Comparison of ENCODE assay signal across 25 cellular contexts in the genomic region with DNA sequence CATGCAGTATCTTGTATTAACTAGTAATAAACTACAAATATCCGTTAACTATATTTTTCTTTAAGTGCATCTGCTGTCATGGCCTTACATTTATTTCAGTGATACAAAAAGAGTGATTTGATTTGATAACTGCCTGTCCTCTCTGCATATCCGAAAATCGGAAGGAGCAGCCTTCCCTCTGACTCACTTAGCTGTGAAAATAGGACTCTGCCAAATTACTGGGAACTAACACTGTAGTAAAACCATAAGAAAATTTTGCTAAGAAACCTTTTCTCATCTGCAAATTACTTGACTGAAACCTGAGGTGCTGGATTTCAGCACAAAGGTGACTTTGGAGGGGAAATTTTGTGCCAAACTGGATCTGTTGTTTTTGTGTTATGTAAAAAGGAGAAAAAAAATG.
"Had no signal": no experiment of that assay in that cellular context is flagged by ENCODE, and none has a peak within 500 bp of the region (broad histone marks: within the 10 kb centered on the region; RNA-seq: fewer than 3 reads in every experiment).

No MANE protein-coding gene starts in this region.

- H3K36me3 ChIP-seq: lower lobe of right lung, suprapubic skin, transverse colon, uterus had no signal

- H3K27ac ChIP-seq: lower lobe of right lung, suprapubic skin, transverse colon, uterus, VCaP had no signal

- ATAC-seq: activated CD8-positive, alpha-beta memory T cell treated with anti-CD3 and anti-CD28 coated beads, Interleukin-2, amount 10 ng/mL, durations not matched to agents 7 days and 5 days; activated CD8-positive, alpha-beta T cell treated with anti-CD3 and anti-CD28 coated beads for 36 hours; activated naive CD8-positive, alpha-beta T cell treated with anti-CD3 and anti-CD28 coated beads, Interleukin-2, amount 50 U/mL, for 24 hours; left lobe of liver; lower lobe of right lung; naive thymus-derived CD4-positive, alpha-beta T cell; stimulated activated naive CD8-positive, alpha-beta T cell treated with anti-CD3 and anti-CD28 coated beads, Interleukin-15, amount 100 ng/mL, for 72 hours had no signal

- H3K4me3 ChIP-seq: lower lobe of right lung, suprapubic skin, transverse colon, uterus had no signal

- H3K27me3 Mint-ChIP-seq: activated CD8-positive, alpha-beta T cell treated with anti-CD3 and anti-CD28 coated beads for 36 hours; activated naive CD8-positive, alpha-beta T cell treated with anti-CD3 and anti-CD28 coated beads, Interleukin-2, amount 50 U/mL, for 24 hours had no signal

- H3K9me3 ChIP-seq: lower lobe of right lung, suprapubic skin, transverse colon, uterus had no signal

- H3K4me1 ChIP-seq: lower lobe of right lung, suprapubic skin, transverse colon, uterus had no signal

- DNase-seq: activated CD4-positive, alpha-beta T cell treated with anti-CD3 and anti-CD28 coated beads, Interleukin-2, amount 10 ng/mL, durations not matched to agents 7 days and 5 days; activated CD4-positive, CD25-positive, alpha-beta regulatory T cell treated with anti-CD3 and anti-CD28 coated beads, Interleukin-2, amount 50 U/mL, for 72 hours; activated CD8-positive, alpha-beta memory T cell treated with anti-CD3 and anti-CD28 coated beads, Interleukin-2, amount 10 ng/mL, durations not matched to agents 7 days and 5 days; activated CD8-positive, alpha-beta T cell treated with anti-CD3 and anti-CD28 coated beads for 36 hours; activated gamma-delta T cell; activated naive CD4-positive, alpha-beta T cell treated with anti-CD3 and anti-CD28 coated beads, Interleukin-2, amount 50 U/mL, for 16 hours; activated naive CD8-positive, alpha-beta T cell treated with anti-CD3 and anti-CD28 coated beads, Interleukin-2, amount 50 U/mL, for 24 hours; activated T-cell treated with anti-CD3 and anti-CD28 coated beads for 4 hours; aorta; effector CD4-positive, alpha-beta T cell; foreskin fibroblast; lower lobe of right lung; naive thymus-derived CD4-positive, alpha-beta T cell; occipital lobe; right cardiac atrium; stimulated activated CD4-positive, alpha-beta T cell treated with anti-CD3 and anti-CD28 coated beads, Interleukin-12 subunit alpha, Interleukin-12 subunit beta, amount 100 ng/mL, for 4 hours; stimulated activated naive CD8-positive, alpha-beta T cell treated with anti-CD3 and anti-CD28 coated beads, Interleukin-15, amount 100 ng/mL, for 72 hours; transverse colon; uterus had no signal

- FAIRE-seq: endometrium had no signal

- H3K27me3 ChIP-seq: suprapubic skin, transverse colon, uterus had no signal

- H3K27ac Mint-ChIP-seq: activated CD4-positive, alpha-beta T cell treated with anti-CD3 and anti-CD28 coated beads, Interleukin-2, amount 10 ng/mL, durations not matched to agents 7 days and 5 days; activated CD8-positive, alpha-beta memory T cell treated with anti-CD3 and anti-CD28 coated beads, Interleukin-2, amount 10 ng/mL, durations not matched to agents 7 days and 5 days; activated CD8-positive, alpha-beta T cell treated with anti-CD3 and anti-CD28 coated beads for 36 hours; activated naive CD8-positive, alpha-beta T cell treated with anti-CD3 and anti-CD28 coated beads, Interleukin-2, amount 50 U/mL, for 24 hours; brain; naive thymus-derived CD4-positive, alpha-beta T cell; stimulated activated naive CD8-positive, alpha-beta T cell treated with anti-CD3 and anti-CD28 coated beads, Interleukin-15, amount 100 ng/mL, for 72 hours had no signal

- H3K4me3 Mint-ChIP-seq: activated CD4-positive, alpha-beta T cell treated with anti-CD3 and anti-CD28 coated beads, Interleukin-2, amount 10 ng/mL, durations not matched to agents 7 days and 5 days; activated CD8-positive, alpha-beta memory T cell treated with anti-CD3 and anti-CD28 coated beads, Interleukin-2, amount 10 ng/mL, durations not matched to agents 7 days and 5 days; activated CD8-positive, alpha-beta T cell treated with anti-CD3 and anti-CD28 coated beads for 36 hours; activated naive CD8-positive, alpha-beta T cell treated with anti-CD3 and anti-CD28 coated beads, Interleukin-2, amount 50 U/mL, for 24 hours; brain; naive thymus-derived CD4-positive, alpha-beta T cell; neural crest cell; stimulated activated naive CD8-positive, alpha-beta T cell treated with anti-CD3 and anti-CD28 coated beads, Interleukin-15, amount 100 ng/mL, for 72 hours had no signal

- H3K36me3 Mint-ChIP-seq: activated CD8-positive, alpha-beta memory T cell treated with anti-CD3 and anti-CD28 coated beads, Interleukin-2, amount 10 ng/mL, durations not matched to agents 7 days and 5 days; brain; naive thymus-derived CD4-positive, alpha-beta T cell had no signal

- H3K9me3 Mint-ChIP-seq: activated CD4-positive, alpha-beta T cell treated with anti-CD3 and anti-CD28 coated beads, Interleukin-2, amount 10 ng/mL, durations not matched to agents 7 days and 5 days; activated CD8-positive, alpha-beta T cell treated with anti-CD3 and anti-CD28 coated beads for 36 hours; activated naive CD8-positive, alpha-beta T cell treated with anti-CD3 and anti-CD28 coated beads, Interleukin-2, amount 50 U/mL, for 24 hours; brain; neural crest cell; stimulated activated naive CD8-positive, alpha-beta T cell treated with anti-CD3 and anti-CD28 coated beads, Interleukin-15, amount 100 ng/mL, for 72 hours had no signal

- H3K4me1 Mint-ChIP-seq: activated CD4-positive, alpha-beta T cell treated with anti-CD3 and anti-CD28 coated beads, Interleukin-2, amount 10 ng/mL, durations not matched to agents 7 days and 5 days; activated CD8-positive, alpha-beta memory T cell treated with anti-CD3 and anti-CD28 coated beads, Interleukin-2, amount 10 ng/mL, durations not matched to agents 7 days and 5 days; activated naive CD8-positive, alpha-beta T cell treated with anti-CD3 and anti-CD28 coated beads, Interleukin-2, amount 50 U/mL, for 24 hours; brain; neural crest cell; stimulated activated naive CD8-positive, alpha-beta T cell treated with anti-CD3 and anti-CD28 coated beads, Interleukin-15, amount 100 ng/mL, for 72 hours had no signal
